Comparison of ENCODE assay signal across 9 cellular contexts in the genomic region with DNA sequence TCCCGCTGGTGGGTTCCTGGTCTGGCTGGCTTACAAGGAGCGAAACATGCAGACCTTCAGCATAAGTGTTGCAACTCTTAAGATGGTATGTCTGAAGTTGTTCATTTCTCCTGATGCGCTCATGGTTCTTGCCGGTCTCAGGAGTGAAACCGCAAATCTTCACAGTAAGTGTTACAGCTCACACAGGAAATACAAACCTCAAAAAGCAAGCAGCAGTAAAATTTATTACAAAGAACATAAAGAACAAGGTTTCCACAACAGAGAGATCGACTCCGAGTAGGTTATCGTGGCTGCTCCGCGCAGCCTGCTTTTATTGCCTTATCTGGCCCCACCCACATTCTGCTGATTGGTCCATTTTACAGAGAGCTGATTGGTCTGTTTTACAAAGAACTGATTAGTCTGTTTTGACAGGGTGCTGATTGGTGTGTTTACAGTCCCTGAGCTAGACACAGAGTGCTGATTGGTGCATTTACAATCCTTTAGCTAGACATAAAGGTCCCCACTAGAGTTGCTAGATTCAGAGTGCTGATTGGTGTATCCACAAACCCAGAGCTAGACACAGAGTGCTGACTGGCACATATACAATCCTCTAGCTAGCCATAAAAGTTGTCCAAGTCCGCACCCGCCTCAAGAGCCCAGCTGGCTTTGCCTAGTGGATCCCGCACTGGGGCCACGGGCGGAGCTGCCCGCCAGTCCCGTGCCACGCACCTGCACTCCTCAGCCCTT. TPM values are rescaled to one million over a fixed set of nuclear protein-coding genes. Genes with fewer than 3 reads are reported as not detected.
DNase-seq lines count a peak whose midpoint lies in the region; ATAC-seq and TF ChIP-seq lines count a peak whose summit lies in the region.
"Had no signal": no experiment of that assay in that cellular context is flagged by ENCODE, and none has a peak within 500 bp of the region (broad histone marks: within the 10 kb centered on the region; RNA-seq: fewer than 3 reads in every experiment).

No MANE protein-coding gene starts in this region.

- peak overlapping the region; percentile 26 for H3K4me3 ChIP-seq in OCI-LY1 (ENCODE audit: low read depth, low read length, poor library complexity, severe bottlenecking)

- no peaks in the 10 kb centered on the region for H3K27me3 ChIP-seq in CD4-positive, alpha-beta T cell (ENCODE audit: control insufficient read depth, insufficient read depth, low read length)
- no peaks in the 10 kb centered on the region for H3K27me3 ChIP-seq in OCI-LY1 (ENCODE audit: insufficient read depth, low read length)

- peak; percentile 82 for ATAC-seq in CD4-positive, alpha-beta T cell (ENCODE audit: poor library complexity)
- peak; percentile 89 to 91 for ATAC-seq in natural killer cell treated with Interleukin-12 subunit alpha and Interleukin-12 subunit beta and Interleukin-15 and Interleukin-18, amount 100 ng/mL, for 72 hours
- no peak for ATAC-seq in GM18861 (IDR thresholded peaks at IDR 0.05; ENCODE audit: unreplicated experiment)

- peak overlapping the region; percentile 81 for H3K4me3 Mint-ChIP-seq in CD4-positive, alpha-beta T cell
- H3K4me3 Mint-ChIP-seq in natural killer cell treated with Interleukin-12 subunit alpha and Interleukin-12 subunit beta and Interleukin-15 and Interleukin-18, amount 100 ng/mL, for 72 hours: peak overlapping the region; percentile 80

- H3K79me2 ChIP-seq in OCI-LY1 (ENCODE audit: insufficient read depth, low read length): no peaks in the 10 kb centered on the region

- no peaks in the 10 kb centered on the region for H3K9me2 ChIP-seq in OCI-LY1 (ENCODE audit: low read depth, low read length)

- peaks cover 7% of the 10 kb centered on the region for H3K27me3 Mint-ChIP-seq in CD4-positive, alpha-beta T cell
- H3K27me3 Mint-ChIP-seq in natural killer cell treated with Interleukin-12 subunit alpha and Interleukin-12 subunit beta and Interleukin-15 and Interleukin-18, amount 100 ng/mL, for 72 hours: peaks cover 0 to 5% of the 10 kb centered on the region in 2 donors

- no peak overlapping the region for H2AFZ ChIP-seq in OCI-LY1 (ENCODE audit: low read length)

- peak overlapping the region; percentile 41 for H3K27ac ChIP-seq in CD4-positive, alpha-beta T cell (ENCODE audit: low read depth, low read length)
- no peak overlapping the region for H3K27ac ChIP-seq in OCI-LY1 (ENCODE audit: low read depth, low read length, poor library complexity, severe bottlenecking)
- H3K27ac ChIP-seq: RWPE1 had no signal

- H3K27ac Mint-ChIP-seq in CD4-positive, alpha-beta T cell: peak overlapping the region; percentile 81
- peak overlapping the region; percentile 74 to 90 for H3K27ac Mint-ChIP-seq in natural killer cell treated with Interleukin-12 subunit alpha and Interleukin-12 subunit beta and Interleukin-15 and Interleukin-18, amount 100 ng/mL, for 72 hours

- intact Hi-C loops in CD4-positive, alpha-beta T cell (cut with DNase I, micrococcal nuclease): loop anchor here (1.0 kb wide), 3 partner anchors 10 to 18 kb away; no protein-coding TSS in a partner anchor
- intact Hi-C loops in head of caudate nucleus (cut with DNase I): no loop called here

- no peaks in the 10 kb centered on the region for H3F3A ChIP-seq in OCI-LY1 (ENCODE audit: insufficient read depth, low read length)

- CTCF ChIA-PET in CD4-positive, alpha-beta T cell (lab: Charles Lee): interaction anchor here (0.9 to 2.7 kb wide), 7 partner anchors 11 to 132 kb away, joined by 3 to 13 read pairs (median 4); no protein-coding TSS in a partner anchor

- POLR2A ChIA-PET in CD4-positive, alpha-beta T cell (lab: Charles Lee): interaction anchor here (0.6 to 8.1 kb wide), 23 partner anchors 9 to 1751 kb away, joined by 3 to 154 read pairs (median 4); a partner anchor contains a TSS

- no peak overlapping the region for H3K9ac ChIP-seq in OCI-LY1 (ENCODE audit: low read length)

- TF ChIP-seq CTCF in CD4-positive, alpha-beta T cell (IDR thresholded peaks at IDR 0.05): no peak
- no peak for TF ChIP-seq CTCF in OCI-LY1 (IDR thresholded peaks at IDR 0.05; ENCODE audit: low read length)

- DNase-seq in CD4-positive, alpha-beta T cell: peak; percentile 65 to 86 (median 70)
- peak; percentile 72 for DNase-seq in activated T-cell treated with anti-CD3 and anti-CD28 coated beads, Interleukin-2, amount 50 U/mL, for 1 hour
- peak; percentile 88 for DNase-seq in natural killer cell treated with Interleukin-12 subunit alpha and Interleukin-12 subunit beta and Interleukin-15 and Interleukin-18, amount 100 ng/mL, for 72 hours (ENCODE audit: low spot score)
- no peak for DNase-seq in NCI-H69 (lab: John Stamatoyannopoulos, UW)
- DNase-seq in head of caudate nucleus: no peak
- no peak for DNase-seq in Ammon's horn (ENCODE audit: low spot score)

- H3K4me1 Mint-ChIP-seq in CD4-positive, alpha-beta T cell (ENCODE audit: low read depth): peaks cover 42% of the 10 kb centered on the region
- H3K4me1 Mint-ChIP-seq in natural killer cell treated with Interleukin-12 subunit alpha and Interleukin-12 subunit beta and Interleukin-15 and Interleukin-18, amount 100 ng/mL, for 72 hours (ENCODE audit: low read depth in 2 of 2): peaks cover 31 to 36% of the 10 kb centered on the region in 2 donors

- no peaks in the 10 kb centered on the region for H3K9me3 ChIP-seq in CD4-positive, alpha-beta T cell (ENCODE audit: control insufficient read depth, low read length)
- no peaks in the 10 kb centered on the region for H3K9me3 ChIP-seq in OCI-LY1 (ENCODE audit: low read length)

- no peaks in the 10 kb centered on the region; the same call in 1 of the 2 replicates for H3K36me3 ChIP-seq in OCI-LY1 (ENCODE audit: insufficient read depth, low read length)

- H3K9me3 Mint-ChIP-seq in CD4-positive, alpha-beta T cell: peaks cover 6% of the 10 kb centered on the region
- H3K9me3 Mint-ChIP-seq in natural killer cell treated with Interleukin-12 subunit alpha and Interleukin-12 subunit beta and Interleukin-15 and Interleukin-18, amount 100 ng/mL, for 72 hours: no peaks in the 10 kb centered on the region

- peaks cover 20% of the 10 kb centered on the region for H3K4me1 ChIP-seq in OCI-LY1 (ENCODE audit: insufficient read depth, low read length, severe bottlenecking)

- no peaks in the 10 kb centered on the region for H4K20me1 ChIP-seq in OCI-LY1 (ENCODE audit: insufficient read depth, low read length)

- peak overlapping the region; percentile 24; the same call in 1 of the 2 replicates for H3K4me2 ChIP-seq in OCI-LY1 (ENCODE audit: low read length)

- peaks cover 10% of the 10 kb centered on the region for H3K36me3 Mint-ChIP-seq in CD4-positive, alpha-beta T cell (ENCODE audit: low read depth)
- H3K36me3 Mint-ChIP-seq in natural killer cell treated with Interleukin-12 subunit alpha and Interleukin-12 subunit beta and Interleukin-15 and Interleukin-18, amount 100 ng/mL, for 72 hours: peaks cover 6% of the 10 kb centered on the region

RNA-seq across cellular contexts. Expression of a gene that starts 39.2 kb away (rescaled TPM):
- 10 to 100 TPM; 11.5 to 13.2 TPM for total RNA-seq in CD4-positive, alpha-beta T cell
- 10 to 100 TPM; 49.1 to 74.0 TPM for total RNA-seq in natural killer cell treated with Interleukin-12 subunit alpha and Interleukin-12 subunit beta and Interleukin-15 and Interleukin-18, amount 100 ng/mL, for 72 hours

Comparison
In these comparisons a context has a peak if more than half of its experiments do, and no peak if none do; other contexts are left out.
1. DNase-seq: peak in CD4-positive, alpha-beta T cell (10 of 10), activated T-cell treated with anti-CD3 and anti-CD28 coated beads, Interleukin-2, amount 50 U/mL, for 1 hour (single experiment) and natural killer cell treated with Interleukin-12 subunit alpha and Interleukin-12 subunit beta and Interleukin-15 and Interleukin-18, amount 100 ng/mL, for 72 hours (single experiment); none in NCI-H69 (single experiment), head of caudate nucleus (0 of 42) and Ammon's horn (single experiment).